11 cellular contexts compared by ENCODE assay signal in genomic region chr17:48570325-48571023, GRCh38. TPM values are rescaled to one million over a fixed set of nuclear protein-coding genes. Genes with fewer than 3 reads are reported as not detected.
A peak's percentile ranks its signal among the peaks of the same experiment; 100 is the strongest.
DNase-seq lines count a peak whose midpoint lies in the region; ATAC-seq, FAIRE-seq and TF ChIP-seq lines count a peak whose summit lies in the region.
"Had no signal": no experiment of that assay in that cellular context is flagged by ENCODE, and none has a peak within 500 bp of the region (broad histone marks: within the 10 kb centered on the region; RNA-seq: fewer than 3 reads in every experiment).

No MANE protein-coding gene starts in this region.

- H2AK5ac ChIP-seq in IMR-90 (ENCODE audit: low read depth, low read length), result peak overlapping the region; percentile 82

- H2AFZ ChIP-seq in IMR-90 (replicated peaks; ENCODE audit: low read length, poor library complexity), result peak overlapping the region; percentile 5

- peak overlapping the region; percentile 100 for H3K23ac ChIP-seq in IMR-90 (ENCODE audit: low read depth, low read length)

- H3K4ac ChIP-seq in IMR-90 (ENCODE audit: low read depth, low read length), result peak overlapping the region; percentile 97

- peak overlapping the region; percentile 78 for H2BK120ac ChIP-seq in IMR-90 (ENCODE audit: low read depth, low read length)

- H3K9me3 ChIP-seq in IMR-90 (ENCODE audit: control insufficient read depth, insufficient read depth, low read length), result no peaks in the 10 kb centered on the region
- H3K9me3 ChIP-seq in colonic mucosa, result no peaks in the 10 kb centered on the region
- no peaks in the 10 kb centered on the region for H3K9me3 ChIP-seq in lower lobe of right lung
- H3K9me3 ChIP-seq in stomach smooth muscle (ENCODE audit: control insufficient read depth in 2 of 2, low read length in 2 of 2), result no peaks in the 10 kb centered on the region

- BruUV-seq in IMR-90 (replicated peaks; lab: Mats Ljungman, UMichigan), result no TSS peak

- peak overlapping the region; percentile 98 for H3K14ac ChIP-seq in IMR-90 (replicated peaks; ENCODE audit: low read depth, low read length)

- peak overlapping the region; percentile 75; the same call in 2 of the 3 replicates for H2BK15ac ChIP-seq in IMR-90 (ENCODE audit: low read depth, low read length)

- H4K8ac ChIP-seq in IMR-90 (ENCODE audit: low read depth in 2 of 2, low read length in 2 of 2), result peak overlapping the region; percentile 77 to 97

- H3K4me2 ChIP-seq in IMR-90 (ENCODE audit: low read depth, low read length), result peak overlapping the region; percentile 83

- H3K9me1 ChIP-seq in IMR-90 (ENCODE audit: insufficient read depth, low read length), result peaks cover 20% of the 10 kb centered on the region

- peak overlapping the region; percentile 95 for H4K91ac ChIP-seq in IMR-90 (ENCODE audit: insufficient read depth, low read depth, low read length)

- TF ChIP-seq CTCF in IMR-90 (conservative IDR thresholded peaks at IDR 0.05; ENCODE audit: low read depth, low read length) (no peak), colonic mucosa (IDR thresholded peaks at IDR 0.05) (no peak), lower lobe of right lung (IDR thresholded peaks at IDR 0.05) (no peak)

- H3K36me3 ChIP-seq in IMR-90 (ENCODE audit: control insufficient read depth, insufficient read depth, low read length) (peaks cover 50% of the 10 kb centered on the region), colonic mucosa (no peaks in the 10 kb centered on the region), lower lobe of right lung (no peaks in the 10 kb centered on the region), stomach smooth muscle (ENCODE audit: control insufficient read depth in 2 of 2, insufficient read depth in 2 of 2, low read length in 2 of 2) (no peaks in the 10 kb centered on the region)

- dilution Hi-C loops in IMR-90 (cut with HindIII; ENCODE audit: low sequenced_read_pairs, unreplicated experiment), result no loop called here

- ATAC-seq in IMR-90 (ENCODE audit: low read depth) (peak; percentile 5; the same call in 1 of the 2 replicates), lower lobe of right lung (no peak), HG02763 (IDR thresholded peaks at IDR 0.05; ENCODE audit: unreplicated experiment) (no peak), GM18505 (IDR thresholded peaks at IDR 0.05; ENCODE audit: unreplicated experiment) (no peak)
- ATAC-seq: stimulated activated naive CD8-positive, alpha-beta T cell treated with anti-CD3 and anti-CD28 coated beads, Interleukin-15, amount 100 ng/mL, for 72 hours had no signal

- H3K9ac ChIP-seq in IMR-90 (ENCODE audit: low read depth, low read length), result peak overlapping the region; percentile 96
- peak overlapping the region; percentile 49 to 61 for H3K9ac ChIP-seq in colonic mucosa (ENCODE audit: low read depth in 2 of 2, low read length in 2 of 2)
- H3K9ac ChIP-seq in stomach smooth muscle (ENCODE audit: low read length in 2 of 2), result peak overlapping the region; percentile 55 to 79

- in situ Hi-C loops in IMR-90 (cut with MboI; ENCODE audit: low sequenced_read_pairs), result no loop called here

- POLR2A ChIA-PET in IMR-90 (lab: Charles Lee; ENCODE audit: unreplicated experiment), result interaction anchor here (0.5 to 1.3 kb wide), 5 partner anchors 12 to 23 kb away, joined by 3 to 6 read pairs (median 3); no protein-coding TSS in a partner anchor

- no peak for FAIRE-seq in GM12891 (lab: Jason Lieb, UNC)

- CTCF ChIA-PET in IMR-90 (lab: Yijun Ruan, JAX), result no interaction called here

- H2BK20ac ChIP-seq in IMR-90 (ENCODE audit: low read depth, low read length), result peak overlapping the region; percentile 8; the same call in 1 of the 2 replicates

- H3K56ac ChIP-seq in IMR-90 (ENCODE audit: extremely low read depth, insufficient read depth, low read length), result peak overlapping the region; percentile 96

- DNase-seq in IMR-90 (peak; percentile 63), colonic mucosa (no peak), lower lobe of right lung (no peak), GM12891 (ENCODE audit: insufficient read length, low spot score) (no peak), NCI-H526 (lab: John Stamatoyannopoulos, UW) (no peak)
- DNase-seq: activated CD8-positive, alpha-beta memory T cell treated with anti-CD3 and anti-CD28 coated beads for 24 hours; NCI-H345; stimulated activated naive CD8-positive, alpha-beta T cell treated with anti-CD3 and anti-CD28 coated beads, Interleukin-15, amount 100 ng/mL, for 72 hours had no signal

- H4K5ac ChIP-seq in IMR-90 (ENCODE audit: low read depth, low read length), result peak overlapping the region; percentile 79

- peaks cover 17% of the 10 kb centered on the region for H4K20me1 ChIP-seq in IMR-90 (ENCODE audit: insufficient read depth, low read length)

- H3K27me3 ChIP-seq in IMR-90 (ENCODE audit: control insufficient read depth, insufficient read depth, low read length) (no peaks in the 10 kb centered on the region), colonic mucosa (no peaks in the 10 kb centered on the region), lower lobe of right lung (ENCODE audit: low read depth) (peaks cover 84% of the 10 kb centered on the region), stomach smooth muscle (ENCODE audit: control insufficient read depth in 1 of 2, insufficient read depth in 2 of 2, low read length in 2 of 2) (peaks cover 0 to 28% of the 10 kb centered on the region in 2 donors)

- H2AK9ac ChIP-seq in IMR-90 (replicated peaks; ENCODE audit: low read depth, low read length, poor library complexity), result peak overlapping the region; percentile 94

- intact Hi-C loops in IMR-90 (cut with micrococcal nuclease) (loop anchor here (2.0 kb wide), 1 partner anchor 22 kb away; the partner anchor contains the start of gene HOXB5), colonic mucosa (cut with DNase I) (no loop called here), lower lobe of right lung (cut with DNase I) (no loop called here)

- peak overlapping the region; percentile 73 for H3K18ac ChIP-seq in IMR-90 (ENCODE audit: low read depth, low read length)

- peak overlapping the region; percentile 99 for H3K27ac ChIP-seq in IMR-90 (ENCODE audit: insufficient read depth, low read length)
- H3K27ac ChIP-seq in colonic mucosa, result peak overlapping the region; percentile 70
- H3K27ac ChIP-seq in lower lobe of right lung, result peak overlapping the region; percentile 92
- peak overlapping the region; percentile 94 for H3K27ac ChIP-seq in stomach smooth muscle (ENCODE audit: low read length)

- peaks cover 45% of the 10 kb centered on the region for H3K4me1 ChIP-seq in IMR-90 (ENCODE audit: control insufficient read depth, insufficient read depth, low read length)
- peaks cover 22% of the 10 kb centered on the region for H3K4me1 ChIP-seq in colonic mucosa
- peaks cover 27% of the 10 kb centered on the region for H3K4me1 ChIP-seq in lower lobe of right lung
- peaks cover 74% of the 10 kb centered on the region for H3K4me1 ChIP-seq in stomach smooth muscle (ENCODE audit: control insufficient read depth, insufficient read depth, low read length)

- TF ChIP-seq POLR2A in IMR-90 (IDR thresholded peaks at IDR 0.05; ENCODE audit: low read depth, low read length) (0 out of 2 replicates have a peak, but pooled peaks have one; percentile 3), GM12891 (IDR thresholded peaks at IDR 0.05; ENCODE audit: low read depth, low read length) (no peak), GM18505 (IDR thresholded peaks at IDR 0.05; ENCODE audit: borderline replicate concordance, extremely low read depth, insufficient read depth, insufficient read length) (no peak)

- peak overlapping the region; percentile 99 for H2BK5ac ChIP-seq in IMR-90 (ENCODE audit: low read depth, low read length, poor library complexity, severe bottlenecking)

- 0% methylated on average over 6 of the region's 19 CpGs; no CpG with 5 or more reads in 1 of the 2 experiments for WGBS in IMR-90 (ENCODE audit: extremely low coverage in 2 of 2, insufficient read length in 1 of 2), 2 experiments

- H3K4me3 ChIP-seq in IMR-90 (ENCODE audit: insufficient read depth, low read depth, low read length), result peak overlapping the region; percentile 45
- no peak overlapping the region for H3K4me3 ChIP-seq in colonic mucosa
- H3K4me3 ChIP-seq in lower lobe of right lung, result peak overlapping the region; percentile 34
- peak overlapping the region; percentile 24 to 75 for H3K4me3 ChIP-seq in stomach smooth muscle (ENCODE audit: low read length in 2 of 2)

- peaks cover 0 to 12% of the 10 kb centered on the region in 2 experiments; a peak in 1 of 4 replicates for H3K79me1 ChIP-seq in IMR-90 (ENCODE audit: low read depth in 1 of 2, low read length in 2 of 2)

- no peak for TF ChIP-seq RAD21 in IMR-90 (IDR thresholded peaks at IDR 0.05; ENCODE audit: low read length)

RNA-seq across cellular contexts. Expression of gene HOXB4, which starts 7.7 kb away (rescaled TPM):
- total RNA-seq in IMR-90 (2012; rRNA removed) (1.9 and 2.0 TPM in 2 replicates), colonic mucosa (1 to 10 TPM; 2.5 to 4.7 TPM), lower lobe of right lung (5.8 TPM)
- 7.8 and 8.5 TPM in 2 replicates for polyA plus RNA-seq in IMR-90 (2012; rRNA removed)
- 2.2 and 4.1 TPM in 2 replicates for polyA plus RNA-seq in IMR-90 (2012; cell fraction: cytosol; rRNA removed)
- polyA plus RNA-seq in IMR-90 (2012; cell fraction: nucleus; rRNA removed; ENCODE audit: low replicate concordance), result 17.8 and 38.5 TPM in 2 replicates
- polyA plus RNA-seq in GM12891 (2012; ENCODE audit: low read depth, missing spikeins), result 2.6 TPM

RNA-seq across cellular contexts. Expression of gene HOXB3, which starts 19.6 kb away (rescaled TPM):
- 6.3 and 8.6 TPM in 2 replicates for total RNA-seq in IMR-90 (2012; rRNA removed)
- polyA plus RNA-seq in IMR-90 (2012; rRNA removed), result 59.6 and 76.4 TPM in 2 replicates
- 31.9 and 71.7 TPM in 2 replicates for polyA plus RNA-seq in IMR-90 (2012; cell fraction: cytosol; rRNA removed)
- polyA plus RNA-seq in IMR-90 (2012; cell fraction: nucleus; rRNA removed; ENCODE audit: low replicate concordance), result 383 and 595 TPM in 2 replicates
- 10 to 100 TPM; 17.4 to 31.8 TPM for total RNA-seq in colonic mucosa
- total RNA-seq in lower lobe of right lung, result 11.3 TPM
- polyA plus RNA-seq in GM12891 (2012; ENCODE audit: low read depth, missing spikeins), result 6.2 TPM

RNA-seq across cellular contexts. Expression of gene HOXB5, which starts 23.1 kb away (rescaled TPM):
- total RNA-seq in IMR-90 (2012; rRNA removed), result 0.54 and 0.56 TPM in 2 replicates
- 18.0 and 18.1 TPM in 2 replicates for polyA plus RNA-seq in IMR-90 (2012; rRNA removed)
- 19.7 and 32.7 TPM in 2 replicates for polyA plus RNA-seq in IMR-90 (2012; cell fraction: cytosol; rRNA removed)
- polyA plus RNA-seq in IMR-90 (2012; cell fraction: nucleus; rRNA removed; ENCODE audit: low replicate concordance), result 13.4 and 16.5 TPM in 2 replicates
- total RNA-seq in colonic mucosa, result 10 to 100 TPM; 11.0 to 22.7 TPM
- total RNA-seq in lower lobe of right lung, result 3.9 TPM
- not detected for polyA plus RNA-seq in GM12891 (2012; ENCODE audit: low read depth, missing spikeins)

RNA-seq across cellular contexts. Expression of gene HOXB2, which starts 25.6 kb away (rescaled TPM):
- 2.7 and 3.1 TPM in 2 replicates for total RNA-seq in IMR-90 (2012; rRNA removed)
- polyA plus RNA-seq in IMR-90 (2012; rRNA removed), result 29.9 and 33.8 TPM in 2 replicates
- 31.5 and 50.7 TPM in 2 replicates for polyA plus RNA-seq in IMR-90 (2012; cell fraction: cytosol; rRNA removed)
- 69.3 and 123 TPM in 2 replicates for polyA plus RNA-seq in IMR-90 (2012; cell fraction: nucleus; rRNA removed; ENCODE audit: low replicate concordance)
- total RNA-seq in colonic mucosa, result 1 to 10 TPM; 2.6 to 6.4 TPM
- 5.6 TPM for total RNA-seq in lower lobe of right lung
- 6.4 TPM for polyA plus RNA-seq in GM12891 (2012; ENCODE audit: low read depth, missing spikeins)

RNA-seq across cellular contexts. Expression of gene HOXB6, which starts 34.3 kb away (rescaled TPM):
- total RNA-seq in IMR-90 (2012; rRNA removed) (11.1 and 11.9 TPM in 2 replicates), colonic mucosa (10 to 100 TPM; 30.0 to 71.0 TPM), lower lobe of right lung (4.4 TPM)
- polyA plus RNA-seq in IMR-90 (2012; rRNA removed), result 42.2 and 48.1 TPM in 2 replicates
- 66.4 and 75.0 TPM in 2 replicates for polyA plus RNA-seq in IMR-90 (2012; cell fraction: cytosol; rRNA removed)
- 27.7 and 38.2 TPM in 2 replicates for polyA plus RNA-seq in IMR-90 (2012; cell fraction: nucleus; rRNA removed; ENCODE audit: low replicate concordance)
- polyA plus RNA-seq in GM12891 (2012; ENCODE audit: low read depth, missing spikeins), result 0.12 TPM
